Comparison of ENCODE assay signal across 9 cellular contexts in genomic region chr11:128547946-128548654, GRCh38. TPM values are rescaled to one million over a fixed set of nuclear protein-coding genes. Genes with fewer than 3 reads are reported as not detected.
A peak's percentile ranks its signal among the peaks of the same experiment; 100 is the strongest.
DNase-seq lines count a peak whose midpoint lies in the region; ATAC-seq and TF ChIP-seq lines count a peak whose summit lies in the region.
"Had no signal": no experiment of that assay in that cellular context is flagged by ENCODE, and none has a peak within 500 bp of the region (broad histone marks: within the 10 kb centered on the region; RNA-seq: fewer than 3 reads in every experiment).

No MANE protein-coding gene starts in this region.

- no peaks in the 10 kb centered on the region for H3K9me3 ChIP-seq in heart right ventricle
- no peaks in the 10 kb centered on the region for H3K9me3 ChIP-seq in mammary epithelial cell (replicated peaks; ENCODE audit: insufficient read depth, low read length)
- no peaks in the 10 kb centered on the region for H3K9me3 ChIP-seq in mucosa of rectum (ENCODE audit: control insufficient read depth in 2 of 2, low read length in 2 of 2)
- H3K9me3 ChIP-seq in aorta (ENCODE audit: control insufficient read depth, low read length), result no peaks in the 10 kb centered on the region

- H3K4me2 ChIP-seq in mammary epithelial cell (ENCODE audit: insufficient read depth, low read depth, low read length), result peak overlapping the region; percentile 90

- H2AFZ ChIP-seq in mammary epithelial cell (ENCODE audit: low read depth, low read length), result peak overlapping the region; percentile 88

- CTCF ChIA-PET in mammary epithelial cell (lab: Charles Lee; ENCODE audit: low non-redundant PET), result no interaction called here

- DNase-seq in heart right ventricle, result no peak
- DNase-seq in cardiac septum (ENCODE audit: low spot score), result no peak
- no peak for DNase-seq in mammary epithelial cell
- no peak for DNase-seq in aorta
- DNase-seq: stimulated activated CD4-positive, alpha-beta T cell treated with anti-CD3 and anti-CD28 coated beads, Interleukin-2, amount 100 ng/mL, for 48 hours had no signal

- no peaks in the 10 kb centered on the region for H3K27me3 ChIP-seq in heart right ventricle
- H3K27me3 ChIP-seq in mammary epithelial cell (ENCODE audit: insufficient read depth, low read length), result no peaks in the 10 kb centered on the region
- no peaks in the 10 kb centered on the region for H3K27me3 ChIP-seq in mucosa of rectum (ENCODE audit: control insufficient read depth in 2 of 2, insufficient read depth in 2 of 2, low read length in 2 of 2)
- H3K27me3 ChIP-seq in aorta (ENCODE audit: control insufficient read depth in 1 of 2, insufficient read depth in 2 of 2, low read length in 1 of 2), result no peaks in the 10 kb centered on the region

- H3K4me3 ChIP-seq in heart right ventricle (peak overlapping the region in 9 of 10 donors; percentile 38 to 61 (median 56)), mammary epithelial cell (replicated peaks in 1 of 3; ENCODE audit: insufficient read depth in 1 of 3, low read depth in 2 of 3, low read length in 3 of 3) (peak overlapping the region; percentile 12 to 34 (median 34)), mucosa of rectum (ENCODE audit: low read length in 2 of 2) (peak overlapping the region; percentile 54 to 71), aorta (ENCODE audit: low read length in 2 of 2) (peak overlapping the region; percentile 39 to 73)

- H3K27ac ChIP-seq in heart right ventricle (peak overlapping the region; percentile 69 to 92 (median 88)), mammary epithelial cell (ENCODE audit: insufficient read depth, low read depth, low read length) (no peak overlapping the region), mucosa of rectum (ENCODE audit: low read depth in 2 of 2, low read length in 2 of 2) (peak overlapping the region; percentile 59 to 65), aorta (ENCODE audit: low read depth in 1 of 2, low read length in 2 of 2) (no peak overlapping the region)

- no peak for ATAC-seq in heart right ventricle
- ATAC-seq in aorta (ENCODE audit: low FRiP score), result no peak
- no peak for ATAC-seq in GM19452 (IDR thresholded peaks at IDR 0.05; ENCODE audit: unreplicated experiment)
- no peak for ATAC-seq in GM19351 (IDR thresholded peaks at IDR 0.05; ENCODE audit: unreplicated experiment)
- ATAC-seq in GM21367 (IDR thresholded peaks at IDR 0.05; ENCODE audit: unreplicated experiment), result no peak

- TF ChIP-seq CTCF in heart right ventricle (IDR thresholded peaks at IDR 0.05) (no peak), mammary epithelial cell (conservative IDR thresholded peaks at IDR 0.05 in 1 of 2, IDR thresholded peaks at IDR 0.05 in 1 of 2; ENCODE audit: extremely low read depth in 1 of 2, insufficient read depth in 1 of 2, low read depth in 1 of 2, low read length in 2 of 2) (no peak)

- dilution Hi-C loops in mammary epithelial cell (cut with HindIII; ENCODE audit: low sequenced_read_pairs), result no loop called here

- H3K79me2 ChIP-seq in mammary epithelial cell (ENCODE audit: insufficient read depth, low read length), result no peaks in the 10 kb centered on the region

- no peaks in the 10 kb centered on the region for H4K20me1 ChIP-seq in mammary epithelial cell (ENCODE audit: insufficient read depth, low read length)

- BruUV-seq in mammary epithelial cell (replicated peaks; lab: Mats Ljungman, UMichigan), result no TSS peak

- H3K9ac ChIP-seq in mammary epithelial cell (ENCODE audit: insufficient read depth, low read length) (peak overlapping the region; percentile 21), mucosa of rectum (ENCODE audit: low read depth in 1 of 2, low read length in 2 of 2) (peak overlapping the region; percentile 47 to 50)

- in situ Hi-C loops in mammary epithelial cell (cut with MboI; ENCODE audit: low sequenced_read_pairs in 2 of 2), result no loop called here

- intact Hi-C loops in heart right ventricle (cut with DNase I), result loop anchor here in 3 of 10 donors (1.0 to 10.0 kb wide), 4 partner anchors 22 to 287 kb away; no protein-coding TSS in a partner anchor
- intact Hi-C loops in cardiac septum (cut with DNase I), result no loop called here
- intact Hi-C loops in mammary epithelial cell (cut with micrococcal nuclease), result no loop called here
- intact Hi-C loops in aorta (cut with DNase I), result loop anchor here in 1 of 2 donors (10.0 kb wide), 1 partner anchor 253 kb away; no protein-coding TSS in a partner anchor

- H3K4me1 ChIP-seq in heart right ventricle (peaks cover 8 to 95% (median 76%) of the 10 kb centered on the region in 9 donors), mammary epithelial cell (ENCODE audit: insufficient read depth, low read length) (peaks cover 11% of the 10 kb centered on the region), mucosa of rectum (ENCODE audit: control insufficient read depth in 2 of 2, insufficient read depth in 2 of 2, low read length in 2 of 2) (peaks cover 19 to 24% of the 10 kb centered on the region in 2 donors), aorta (ENCODE audit: control insufficient read depth in 1 of 2, insufficient read depth in 2 of 2, low read length in 2 of 2) (peaks cover 0 to 3% of the 10 kb centered on the region in 2 donors)

- H3K36me3 ChIP-seq in heart right ventricle (no peaks in the 10 kb centered on the region), mammary epithelial cell (ENCODE audit: insufficient read depth, low read length) (no peaks in the 10 kb centered on the region), mucosa of rectum (ENCODE audit: control insufficient read depth in 2 of 2, insufficient read depth in 2 of 2, low read length in 2 of 2) (no peaks in the 10 kb centered on the region), aorta (ENCODE audit: control insufficient read depth in 1 of 2, insufficient read depth in 2 of 2, low read length in 1 of 2) (no peaks in the 10 kb centered on the region)

- 36 to 46% methylated on average over 11 of the region's 11 CpGs for WGBS in heart right ventricle, 2 donors
- WGBS in mammary epithelial cell (ENCODE audit: low coverage, missing lambda C conversion rate), result 53% methylated on average over 11 of the region's 11 CpGs
- 56 to 61% methylated on average over 11 of the region's 11 CpGs for WGBS in aorta, 2 donors

RNA-seq across cellular contexts. Expression of gene ETS1, which starts 39.3 kb away (rescaled TPM):
- 10 to 100 TPM; 33.1 to 93.4 (median 53.2) TPM for total RNA-seq in heart right ventricle
- 10 to 100 TPM; 21.3 to 21.4 TPM for polyA plus RNA-seq in heart right ventricle
- 54.2 TPM for total RNA-seq in cardiac septum
- 100 to 1,000 TPM in 1 of 2 donors, 10 to 100 TPM in 1; 53.0 to 115 TPM for total RNA-seq in mammary epithelial cell
- 40.7 TPM for polyA plus RNA-seq in mammary epithelial cell
- 71.6 TPM for polyA minus RNA-seq in mammary epithelial cell
- total RNA-seq in aorta, result 100 to 1,000 TPM; 119 to 125 TPM
- polyA plus RNA-seq in aorta, result 10 to 100 TPM; 17.8 to 20.3 TPM

Comparison
In these comparisons a context has a peak if more than half of its experiments do, and no peak if none do; other contexts are left out.
1. H3K27ac ChIP-seq: peak in heart right ventricle (10 of 10) and mucosa of rectum (2 of 2); none in mammary epithelial cell (single experiment) and aorta (0 of 2).
2. Peak in every context shown above with its lines, with median percentiles within 50 percentile points of each other: H3K4me3 ChIP-seq.